In the genomic region with DNA sequence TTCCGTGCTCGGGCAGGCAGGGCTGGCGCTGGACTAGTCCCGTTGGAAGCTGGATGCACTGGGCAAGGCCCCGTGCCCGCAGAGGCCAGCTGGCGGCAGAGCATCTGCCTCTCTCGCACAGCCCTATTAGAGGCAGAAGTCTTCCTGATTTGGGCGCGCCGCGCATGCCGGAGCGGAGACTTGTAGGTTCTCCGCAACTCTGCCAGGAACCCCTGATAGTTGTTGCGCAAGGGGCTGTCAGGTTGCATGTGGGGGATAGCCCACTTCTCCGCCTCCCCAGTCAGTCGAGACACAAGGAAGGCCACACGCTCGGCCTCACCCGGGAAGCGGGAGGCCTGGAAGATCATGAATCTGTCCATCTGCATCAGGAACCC, we compare ENCODE assay signal across 1 cellular context.
TF ChIP-seq lines count a peak whose summit lies in the region.

No MANE protein-coding gene starts in this region.

TF ChIP-seq in SK-N-SH, 30 proteins besides CTCF, POLR2A, EP300 and RAD21 (continued from another document):
- TF ChIP-seq, protein P1, sequence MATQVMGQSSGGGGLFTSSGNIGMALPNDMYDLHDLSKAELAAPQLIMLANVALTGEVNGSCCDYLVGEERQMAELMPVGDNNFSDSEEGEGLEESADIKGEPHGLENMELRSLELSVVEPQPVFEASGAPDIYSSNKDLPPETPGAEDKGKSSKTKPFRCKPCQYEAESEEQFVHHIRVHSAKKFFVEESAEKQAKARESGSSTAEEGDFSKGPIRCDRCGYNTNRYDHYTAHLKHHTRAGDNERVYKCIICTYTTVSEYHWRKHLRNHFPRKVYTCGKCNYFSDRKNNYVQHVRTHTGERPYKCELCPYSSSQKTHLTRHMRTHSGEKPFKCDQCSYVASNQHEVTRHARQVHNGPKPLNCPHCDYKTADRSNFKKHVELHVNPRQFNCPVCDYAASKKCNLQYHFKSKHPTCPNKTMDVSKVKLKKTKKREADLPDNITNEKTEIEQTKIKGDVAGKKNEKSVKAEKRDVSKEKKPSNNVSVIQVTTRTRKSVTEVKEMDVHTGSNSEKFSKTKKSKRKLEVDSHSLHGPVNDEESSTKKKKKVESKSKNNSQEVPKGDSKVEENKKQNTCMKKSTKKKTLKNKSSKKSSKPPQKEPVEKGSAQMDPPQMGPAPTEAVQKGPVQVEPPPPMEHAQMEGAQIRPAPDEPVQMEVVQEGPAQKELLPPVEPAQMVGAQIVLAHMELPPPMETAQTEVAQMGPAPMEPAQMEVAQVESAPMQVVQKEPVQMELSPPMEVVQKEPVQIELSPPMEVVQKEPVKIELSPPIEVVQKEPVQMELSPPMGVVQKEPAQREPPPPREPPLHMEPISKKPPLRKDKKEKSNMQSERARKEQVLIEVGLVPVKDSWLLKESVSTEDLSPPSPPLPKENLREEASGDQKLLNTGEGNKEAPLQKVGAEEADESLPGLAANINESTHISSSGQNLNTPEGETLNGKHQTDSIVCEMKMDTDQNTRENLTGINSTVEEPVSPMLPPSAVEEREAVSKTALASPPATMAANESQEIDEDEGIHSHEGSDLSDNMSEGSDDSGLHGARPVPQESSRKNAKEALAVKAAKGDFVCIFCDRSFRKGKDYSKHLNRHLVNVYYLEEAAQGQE (IDR thresholded peaks at IDR 0.05; ENCODE audit: low read depth, low read length) = no peak
- TF ChIP-seq POLR2AphosphoS5 (IDR thresholded peaks at IDR 0.05; ENCODE audit: low read depth, low read length) = no peak
